Comparison of ENCODE assay signal across 8 cellular contexts in genomic region chr15:90650117-90650955, GRCh38.
DNase-seq lines count a peak whose midpoint lies in the region; ATAC-seq and TF ChIP-seq lines count a peak whose summit lies in the region.

No MANE protein-coding gene starts in this region.

- no peak overlapping the region for H2BK15ac ChIP-seq in mesenchymal stem cell (ENCODE audit: low read depth, poor library complexity, severe bottlenecking)

- intact Hi-C loops in CD14-positive monocyte (cut with micrococcal nuclease): loop anchor here in 1 of 2 donors (5.0 kb wide), 1 partner anchor 42 kb away; no protein-coding TSS in a partner anchor

- peak overlapping the region in 1 of 2 donors; percentile 28 for H3K4me3 Mint-ChIP-seq in CD14-positive monocyte
- peak overlapping the region; percentile 84 for H3K4me3 Mint-ChIP-seq in activated T-helper 17 cell treated with anti-CD3 and anti-CD28 coated beads, Interleukin-2, amount 50 U/mL, for 72 hours

- H3K36me3 ChIP-seq in mesenchymal stem cell (ENCODE audit: control insufficient read depth in 1 of 2, insufficient read depth in 2 of 2, low read depth in 1 of 2, low read length in 2 of 2): peaks cover 0 to 8% of the 10 kb centered on the region in 2 experiments

- H3K9me3 Mint-ChIP-seq in CD14-positive monocyte: peaks cover 0 to 2% (median 0%) of the 10 kb centered on the region in 7 donors
- H3K9me3 Mint-ChIP-seq in activated T-helper 17 cell treated with anti-CD3 and anti-CD28 coated beads, Interleukin-2, amount 50 U/mL, for 72 hours: no peaks in the 10 kb centered on the region

- 56% methylated on average over 6 of the region's 8 CpGs for WGBS in mesenchymal stem cell

- no peaks in the 10 kb centered on the region for H3K79me1 ChIP-seq in mesenchymal stem cell (replicated peaks; ENCODE audit: low read length, poor library complexity, severe bottlenecking)

- H3K9ac ChIP-seq in mesenchymal stem cell (ENCODE audit: low read length): no peak overlapping the region

- H4K8ac ChIP-seq in mesenchymal stem cell (ENCODE audit: low read length): peak overlapping the region; percentile 4

- no peak overlapping the region for H2AFZ ChIP-seq in mesenchymal stem cell (ENCODE audit: low read depth, low read length)

- ATAC-seq in activated T-helper 17 cell treated with anti-CD3 and anti-CD28 coated beads, Interleukin-2, amount 50 U/mL, for 72 hours (replicated peaks): no peak
- no peak for ATAC-seq in GM21825 (IDR thresholded peaks at IDR 0.05; ENCODE audit: unreplicated experiment)

- no peak overlapping the region for H2BK12ac ChIP-seq in mesenchymal stem cell (ENCODE audit: low read length in 2 of 2)

- H3K4ac ChIP-seq in mesenchymal stem cell (ENCODE audit: low read depth in 1 of 2, low read length in 2 of 2): no peak overlapping the region

- no peak for DNase-seq in CD14-positive monocyte (ENCODE audit: low spot score)
- DNase-seq in HCEC 1CT: peak; percentile 41
- DNase-seq in mesenchymal stem cell: peak; percentile 24
- DNase-seq in globus pallidus (ENCODE audit: low spot score): no peak
- no peak for DNase-seq in activated CD8-positive, alpha-beta memory T cell treated with anti-CD3 and anti-CD28 coated beads for 24 hours
- DNase-seq in NCI-H524 treated with DMSO at 0.1 percent for 48 hours (lab: John Stamatoyannopoulos, UW): no peak

- no peak overlapping the region for H4K91ac ChIP-seq in mesenchymal stem cell (ENCODE audit: low read length)

- H3K14ac ChIP-seq in mesenchymal stem cell (ENCODE audit: low read length in 2 of 2): no peak overlapping the region

- H3K27me3 Mint-ChIP-seq in CD14-positive monocyte (ENCODE audit: low read depth in 3 of 3): peaks cover 0 to 3% (median 3%) of the 10 kb centered on the region in 3 donors
- H3K27me3 Mint-ChIP-seq in activated T-helper 17 cell treated with anti-CD3 and anti-CD28 coated beads, Interleukin-2, amount 50 U/mL, for 72 hours: peaks cover 3% of the 10 kb centered on the region

- H3K9me3 ChIP-seq in mesenchymal stem cell (ENCODE audit: control insufficient read depth, low read length): no peaks in the 10 kb centered on the region

- no peak overlapping the region for H3K23ac ChIP-seq in mesenchymal stem cell (ENCODE audit: low read length in 2 of 2)

- no peak overlapping the region for H3K18ac ChIP-seq in mesenchymal stem cell (ENCODE audit: low read depth in 1 of 2, low read length in 2 of 2)

- H3K27me3 ChIP-seq in mesenchymal stem cell (ENCODE audit: control insufficient read depth in 1 of 2, insufficient read depth in 1 of 2, low read length in 2 of 2): no peaks in the 10 kb centered on the region

- H2AK5ac ChIP-seq in mesenchymal stem cell (ENCODE audit: low read length, severe bottlenecking): no peak overlapping the region

- no peak overlapping the region for H3K4me3 ChIP-seq in mesenchymal stem cell (ENCODE audit: insufficient read depth in 1 of 2, low read depth in 1 of 2, low read length in 2 of 2)

- no peak overlapping the region for H3K4me2 ChIP-seq in mesenchymal stem cell (ENCODE audit: low read length, poor library complexity, severe bottlenecking)

- H2BK120ac ChIP-seq in mesenchymal stem cell (ENCODE audit: low read depth, low read length): no peak overlapping the region

- H3K27ac Mint-ChIP-seq in CD14-positive monocyte: peak overlapping the region; percentile 21 to 79 (median 35)
- peak overlapping the region; percentile 96 for H3K27ac Mint-ChIP-seq in activated T-helper 17 cell treated with anti-CD3 and anti-CD28 coated beads, Interleukin-2, amount 50 U/mL, for 72 hours

- H2BK5ac ChIP-seq in mesenchymal stem cell (ENCODE audit: low read depth, low read length, poor library complexity, severe bottlenecking): no peak overlapping the region

- H3K4me1 ChIP-seq in mesenchymal stem cell (ENCODE audit: control insufficient read depth, insufficient read depth, low read depth, low read length): peaks cover 8% of the 10 kb centered on the region

- peaks cover 39% of the 10 kb centered on the region for H3K4me1 Mint-ChIP-seq in CD14-positive monocyte
- peaks cover 31% of the 10 kb centered on the region for H3K4me1 Mint-ChIP-seq in activated T-helper 17 cell treated with anti-CD3 and anti-CD28 coated beads, Interleukin-2, amount 50 U/mL, for 72 hours

- no peak overlapping the region for H3K27ac ChIP-seq in mesenchymal stem cell (ENCODE audit: low read length, poor library complexity, severe bottlenecking)

- no peak for TF ChIP-seq CTCF in CD14-positive monocyte (IDR thresholded peaks at IDR 0.05)

- no peaks in the 10 kb centered on the region for H3K36me3 Mint-ChIP-seq in CD14-positive monocyte
- H3K36me3 Mint-ChIP-seq in activated T-helper 17 cell treated with anti-CD3 and anti-CD28 coated beads, Interleukin-2, amount 50 U/mL, for 72 hours (ENCODE audit: low read depth): no peaks in the 10 kb centered on the region

Comparison
In these comparisons a context has a peak if more than half of its experiments do, and no peak if none do; other contexts are left out.
1. DNase-seq: peak in HCEC 1CT (single experiment) and mesenchymal stem cell (single experiment); none in CD14-positive monocyte (single experiment), globus pallidus (single experiment), activated CD8-positive, alpha-beta memory T cell treated with anti-CD3 and anti-CD28 coated beads for 24 hours (single experiment) and NCI-H524 treated with DMSO at 0.1 percent for 48 hours (single experiment).